Comparison of ENCODE assay signal across 33 cellular contexts in the genomic region with DNA sequence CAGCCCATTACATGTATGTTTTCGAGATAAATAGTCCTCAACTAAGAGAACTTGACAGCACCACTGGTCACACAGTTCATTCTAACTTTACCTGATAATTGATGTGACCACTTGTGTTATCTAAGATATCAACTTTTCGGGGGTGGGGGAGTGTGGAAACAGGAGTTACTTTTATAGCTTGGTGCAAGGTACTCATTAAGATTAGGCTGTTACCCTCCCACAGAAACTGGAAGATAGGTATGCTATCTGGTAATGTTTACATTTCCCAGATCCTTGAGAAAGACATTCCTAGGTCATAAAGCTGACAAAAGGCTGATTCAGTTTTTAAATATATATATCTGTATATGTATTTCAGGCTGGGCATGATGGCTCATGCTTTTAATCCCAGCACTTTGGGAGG. TPM values are rescaled to one million over a fixed set of nuclear protein-coding genes. Genes with fewer than 3 reads are reported as not detected.
"Had no signal": no experiment of that assay in that cellular context is flagged by ENCODE, and none has a peak within 500 bp of the region (broad histone marks: within the 10 kb centered on the region; RNA-seq: fewer than 3 reads in every experiment).

No MANE protein-coding gene starts in this region.

- H3K27me3 Mint-ChIP-seq: memory B cell; naive thymus-derived CD4-positive, alpha-beta T cell; stimulated activated memory B cell treated with anti-CD40 and anti-IgM and Interleukin-4, amounts not matched to agents 10 μg/mL and 1 μg/mL and 100 μg/mL, for 72 hours; type B pancreatic cell had no signal

- ATAC-seq: heart right ventricle; left lobe of liver; naive thymus-derived CD4-positive, alpha-beta T cell; psoas muscle; right cardiac atrium; stimulated activated memory B cell treated with anti-CD40 and anti-IgM and Interleukin-4, amounts not matched to agents 10 μg/mL and 1 μg/mL and 100 μg/mL, for 72 hours; stimulated activated naive CD8-positive, alpha-beta T cell treated with anti-CD3 and anti-CD28 coated beads, Interleukin-15, Interleukin-2, amounts not matched to agents 100 U/mL and 50 U/mL, for 24 hours had no signal

- H3K27ac ChIP-seq: dorsolateral prefrontal cortex, esophagus muscularis mucosa, heart right ventricle, psoas muscle, sigmoid colon, testis, tibial artery had no signal

- DNase-seq: dorsolateral prefrontal cortex; effector CD4-positive, alpha-beta T cell; foreskin melanocyte; glutamatergic neuron; heart right ventricle; hypothalamus; immature natural killer cell; islet precursor cell; naive thymus-derived CD4-positive, alpha-beta T cell; nucleus accumbens; psoas muscle; right cardiac atrium; sigmoid colon; stimulated activated CD4-positive, alpha-beta T cell treated with anti-CD3 and anti-CD28 coated beads, Interleukin-2, amount 100 ng/mL, for 24 hours; stimulated activated CD4-positive, alpha-beta T cell treated with anti-CD3 and anti-CD28 coated beads, Interleukin-4, amount 100 ng/mL, for 24 hours; stimulated activated naive CD8-positive, alpha-beta T cell treated with anti-CD3 and anti-CD28 coated beads, Interleukin-15, Interleukin-2, amounts not matched to agents 100 U/mL and 50 U/mL, for 24 hours; substantia nigra; testis; tibial artery had no signal

- H3K4me1 Mint-ChIP-seq: immature natural killer cell; memory B cell; nephron; stimulated activated memory B cell treated with anti-CD40 and anti-IgM and Interleukin-4, amounts not matched to agents 10 μg/mL and 1 μg/mL and 100 μg/mL, for 72 hours had no signal

- H3K27ac Mint-ChIP-seq: immature natural killer cell; memory B cell; nephron; stimulated activated memory B cell treated with anti-CD40 and anti-IgM and Interleukin-4, amounts not matched to agents 10 μg/mL and 1 μg/mL and 100 μg/mL, for 72 hours; type B pancreatic cell had no signal

- H3K4me3 Mint-ChIP-seq: immature natural killer cell; memory B cell; naive thymus-derived CD4-positive, alpha-beta T cell; nephron; stimulated activated memory B cell treated with anti-CD40 and anti-IgM and Interleukin-4, amounts not matched to agents 10 μg/mL and 1 μg/mL and 100 μg/mL, for 72 hours; type B pancreatic cell had no signal

RNA-seq across cellular contexts. Expression of a gene that starts 11.1 kb away (rescaled TPM):
- total RNA-seq: epithelial cell of proximal tubule, esophagus muscularis mucosa, fibroblast of lung, heart right ventricle, left lobe of liver, liver, mucosa of gallbladder, osteocyte, psoas muscle, renal cortical epithelial cell, right cardiac atrium, sigmoid colon, skeletal muscle tissue, urinary bladder had no signal
